In genomic region chr10:5684318-5684970, GRCh38 we compare ENCODE assay signal across 8 cellular contexts. TPM values are rescaled to one million over a fixed set of nuclear protein-coding genes. Genes with fewer than 3 reads are reported as not detected.
A peak's percentile ranks its signal among the peaks of the same experiment; 100 is the strongest.
DNase-seq lines count a peak whose midpoint lies in the region; ATAC-seq and TF ChIP-seq lines count a peak whose summit lies in the region.

TSS of gene TASOR2 (plus strand) at chr10:5684838. CDS start at chr10:5720643, 35,805 bp downstream.

- intact Hi-C loops in Right ventricle myocardium inferior (cut with DNase I) (loop anchor here (1.0 to 5.0 kb wide), 4 partner anchors 39 to 208 kb away; partner anchors contain the start of genes FBH1 and GDI2), ovary (cut with DNase I) (loop anchor here in 1 of 4 donors (10.0 kb wide), 1 partner anchor 130 kb away; the partner anchor contains the start of gene GDI2), thyroid gland (cut with DNase I) (loop anchor here (10.0 kb wide), 1 partner anchor 130 kb away; the partner anchor contains the start of gene GDI2)

- TF ChIP-seq POLR2A in ovary (IDR thresholded peaks at IDR 0.05): peak; percentile 20
- peak in 1 of 2 donors; percentile 58 for TF ChIP-seq POLR2A in thyroid gland (IDR thresholded peaks at IDR 0.05)

- H3K36me3 Mint-ChIP-seq in activated naive CD8-positive, alpha-beta T cell treated with anti-CD3 and anti-CD28 coated beads, Interleukin-2, amount 50 U/mL, for 24 hours (ENCODE audit: low read depth): peaks cover 28% of the 10 kb centered on the region

- H3K27me3 ChIP-seq in ovary (no peaks in the 10 kb centered on the region), thyroid gland (no peaks in the 10 kb centered on the region)

- peak within 1 kb of the TSS; percentile 93 for H3K4me3 ChIP-seq in GM12864 (ENCODE audit: low read depth, low read length)
- H3K4me3 ChIP-seq in ovary: peak within 1 kb of the TSS; percentile 96
- peak within 1 kb of the TSS; percentile 76 to 98 (median 96) for H3K4me3 ChIP-seq in thyroid gland (replicated peaks in 1 of 3)

- H3K9me3 ChIP-seq in ovary: no peaks in the 10 kb centered on the region
- no peaks in the 10 kb centered on the region for H3K9me3 ChIP-seq in thyroid gland

- peak; percentile 91 for DNase-seq in GM12864 (ENCODE audit: low read depth)
- peak; percentile 82 for DNase-seq in NCI-H1417 treated with DMSO at 0.1 percent for 48 hours (lab: John Stamatoyannopoulos, UW)
- DNase-seq in SW480 (ENCODE audit: low spot score): peak; percentile 96
- DNase-seq in activated naive CD8-positive, alpha-beta T cell treated with anti-CD3 and anti-CD28 coated beads, Interleukin-2, amount 50 U/mL, for 24 hours: peak; percentile 98
- DNase-seq in Right ventricle myocardium inferior (ENCODE audit: missing footprints): peak; percentile 99
- peak; percentile 97 to 99 (median 98) for DNase-seq in ovary
- peak; percentile 98 to 99 for DNase-seq in thyroid gland

- peak within 1 kb of the TSS; percentile 98 for H3K4me3 Mint-ChIP-seq in activated naive CD8-positive, alpha-beta T cell treated with anti-CD3 and anti-CD28 coated beads, Interleukin-2, amount 50 U/mL, for 24 hours

- H3K4me1 ChIP-seq in ovary (ENCODE audit: insufficient read depth) (peaks cover 2% of the 10 kb centered on the region), thyroid gland (peaks cover 4 to 14% of the 10 kb centered on the region in 2 donors)

- H3K9me3 Mint-ChIP-seq in activated naive CD8-positive, alpha-beta T cell treated with anti-CD3 and anti-CD28 coated beads, Interleukin-2, amount 50 U/mL, for 24 hours: no peaks in the 10 kb centered on the region

- H3K4me1 Mint-ChIP-seq in activated naive CD8-positive, alpha-beta T cell treated with anti-CD3 and anti-CD28 coated beads, Interleukin-2, amount 50 U/mL, for 24 hours: peaks cover 45% of the 10 kb centered on the region

- peaks cover 2% of the 10 kb centered on the region for H3K27me3 Mint-ChIP-seq in activated naive CD8-positive, alpha-beta T cell treated with anti-CD3 and anti-CD28 coated beads, Interleukin-2, amount 50 U/mL, for 24 hours

- no peak for TF ChIP-seq EP300 in ovary (IDR thresholded peaks at IDR 0.05)

- WGBS in ovary, 3 donors: 1% methylated on average over 54 of the region's 54 CpGs
- WGBS in thyroid gland, 2 donors: 2% methylated on average over 19 to 48 of the region's 54 CpGs

- ATAC-seq in HG02759 (IDR thresholded peaks at IDR 0.05; ENCODE audit: unreplicated experiment) (peak; percentile 82), Right ventricle myocardium inferior (peak; percentile 98)
- peak; percentile 82 for ATAC-seq in activated naive CD8-positive, alpha-beta T cell treated with anti-CD3 and anti-CD28 coated beads, Interleukin-2, amount 50 U/mL, for 24 hours

- H3K36me3 ChIP-seq in ovary (no peaks in the 10 kb centered on the region), thyroid gland (no peaks in the 10 kb centered on the region)

- peak within 1 kb of the TSS; percentile 94 for H3K27ac Mint-ChIP-seq in activated naive CD8-positive, alpha-beta T cell treated with anti-CD3 and anti-CD28 coated beads, Interleukin-2, amount 50 U/mL, for 24 hours

- peak within 1 kb of the TSS; percentile 32 to 83 for H3K27ac ChIP-seq in ovary
- H3K27ac ChIP-seq in thyroid gland: peak within 1 kb of the TSS; percentile 50 to 86 (median 71)

- TF ChIP-seq CTCF in GM12864 (IDR thresholded peaks at IDR 0.05; ENCODE audit: low read depth, low read length, missing control alignments) (no peak), ovary (IDR thresholded peaks at IDR 0.05) (no peak), thyroid gland (IDR thresholded peaks at IDR 0.05) (no peak)

RNA-seq across cellular contexts. Expression of gene TASOR2, which starts in this region (rescaled TPM):
- 36.7 TPM for total RNA-seq in Right ventricle myocardium inferior
- total RNA-seq in ovary: 10 to 100 TPM; 60.8 to 91.2 (median 70.0) TPM
- 10 to 100 TPM in 1 of 2 donors, 1 to 10 TPM in 1; 9.3 to 23.7 TPM for polyA plus RNA-seq in ovary
- total RNA-seq in thyroid gland: 100 to 1,000 TPM in 1 of 4 donors, 10 to 100 TPM in 3; 73.2 to 132 (median 96.3) TPM

Comparison
In these comparisons a context has a peak if more than half of its experiments do, and no peak if none do; other contexts are left out.
1. Peak in every context shown above with its lines: DNase-seq, ATAC-seq, H3K4me3 ChIP-seq and H3K27ac ChIP-seq.